ENCODE assay signal across 2 cellular contexts in genomic region chr6:149210376-149210775, GRCh38.
TF ChIP-seq lines count a peak whose summit lies in the region.

No MANE protein-coding gene starts in this region.

TF ChIP-seq in SK-N-SH, 30 proteins besides CTCF, POLR2A, EP300 and RAD21 (continued from another document):
- TF ChIP-seq EZH2phosphoT487 (IDR thresholded peaks at IDR 0.05; ENCODE audit: borderline replicate concordance, low read depth), result no peak
- no peak for TF ChIP-seq MEF2A (IDR thresholded peaks at IDR 0.05; ENCODE audit: borderline replicate concordance, low read depth)
- no peak for TF ChIP-seq REST (IDR thresholded peaks at IDR 0.05; ENCODE audit: low read depth, low read length)
- TF ChIP-seq RFX5 (IDR thresholded peaks at IDR 0.05; ENCODE audit: low read length), result no peak
- TF ChIP-seq POLR2AphosphoS5 (IDR thresholded peaks at IDR 0.05; ENCODE audit: low read depth, low read length), result no peak
- no peak for TF ChIP-seq GABPA (IDR thresholded peaks at IDR 0.05; ENCODE audit: low read depth)
- TF ChIP-seq FOXM1 (IDR thresholded peaks at IDR 0.05; ENCODE audit: low read depth), result no peak
- TF ChIP-seq JUND (IDR thresholded peaks at IDR 0.05), result peak; percentile 6; the same call in 1 of the 2 replicates
- TF ChIP-seq RXRA (IDR thresholded peaks at IDR 0.05; ENCODE audit: borderline replicate concordance, low read depth), result no peak
- no peak for TF ChIP-seq IRF3 (IDR thresholded peaks at IDR 0.05; ENCODE audit: low read depth, low read length)
- peak; percentile 66 for TF ChIP-seq PBX3 (IDR thresholded peaks at IDR 0.05)
- TF ChIP-seq NFIC (IDR thresholded peaks at IDR 0.05; ENCODE audit: borderline replicate concordance), result no peak
- TF ChIP-seq FOSL2 (IDR thresholded peaks at IDR 0.05; ENCODE audit: borderline replicate concordance, low read depth), result peak; percentile 58; the same call in 1 of the 2 replicates
- no peak for TF ChIP-seq CHD2 (IDR thresholded peaks at IDR 0.05; ENCODE audit: low read length, partially characterized antibody)
- no peak for TF ChIP-seq SMC3 (IDR thresholded peaks at IDR 0.05; ENCODE audit: low read depth, low read length)
- no peak for TF ChIP-seq GATA2 (CRISPR knock-in tag; IDR thresholded peaks at IDR 0.05)
- no peak for TF ChIP-seq RCOR1 (IDR thresholded peaks at IDR 0.05; ENCODE audit: low read length)
- no peak for TF ChIP-seq ZBTB33 (IDR thresholded peaks at IDR 0.05; ENCODE audit: borderline replicate concordance, low read depth)
- no peak for TF ChIP-seq ELF1 (IDR thresholded peaks at IDR 0.05)
- no peak for TF ChIP-seq USF1 (IDR thresholded peaks at IDR 0.05; ENCODE audit: borderline replicate concordance, low read depth)
- TF ChIP-seq FOXJ3 (CRISPR knock-in tag; IDR thresholded peaks at IDR 0.05), result no peak
- TF ChIP-seq SIN3A (IDR thresholded peaks at IDR 0.05; ENCODE audit: borderline replicate concordance, low read depth, low read length), result no peak
TF ChIP-seq in SK-N-SH: peak in this region for 4.

TF ChIP-seq in HepG2, 621 proteins besides CTCF, POLR2A, EP300 and RAD21 (continued from another document):
- TF ChIP-seq SKIL (CRISPR knock-in tag; IDR thresholded peaks at IDR 0.05; ENCODE audit: borderline replicate concordance) (no peak), ZNF263 (CRISPR knock-in tag; IDR thresholded peaks at IDR 0.05) (no peak), PREB (CRISPR knock-in tag; IDR thresholded peaks at IDR 0.05) (no peak), GATAD1 (CRISPR knock-in tag; IDR thresholded peaks at IDR 0.05) (no peak), U2AF2 (IDR thresholded peaks at IDR 0.05; ENCODE audit: low read depth, low read length) (no peak), ZNF367 (CRISPR knock-in tag; IDR thresholded peaks at IDR 0.05; ENCODE audit: borderline replicate concordance) (no peak), GMEB1 (CRISPR knock-in tag; IDR thresholded peaks at IDR 0.05; ENCODE audit: borderline replicate concordance) (no peak)
